ENCODE assay signal across 17 cellular contexts in the genomic region with DNA sequence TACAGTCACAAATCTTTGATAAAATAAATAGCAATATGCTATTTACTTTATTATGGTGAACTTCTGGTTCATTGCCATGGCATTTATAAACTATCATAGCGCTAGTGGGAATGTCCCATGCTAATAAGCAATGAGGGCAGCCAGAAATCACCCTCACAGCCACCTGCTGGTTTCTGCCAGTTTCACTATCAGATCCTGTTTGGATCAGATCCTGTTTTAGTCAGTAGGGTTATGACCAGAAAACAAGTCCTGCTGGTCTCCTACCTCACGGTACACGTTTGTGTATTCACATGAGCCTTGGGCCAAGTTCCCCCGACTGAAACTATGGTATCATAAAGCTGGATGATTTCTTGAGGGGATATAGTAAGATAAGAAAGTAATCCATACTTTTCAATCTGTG. TPM values are rescaled to one million over a fixed set of nuclear protein-coding genes. Genes with fewer than 3 reads are reported as not detected.
DNase-seq lines count a peak whose midpoint lies in the region; ATAC-seq and TF ChIP-seq lines count a peak whose summit lies in the region.
"Had no signal": no experiment of that assay in that cellular context is flagged by ENCODE, and none has a peak within 500 bp of the region (broad histone marks: within the 10 kb centered on the region; RNA-seq: fewer than 3 reads in every experiment).

No MANE protein-coding gene starts in this region.

- TF ChIP-seq CTCF in C4-2B (conservative IDR thresholded peaks at IDR 0.05) = peak; percentile 11; the same call in 1 of the 2 replicates

- no peak overlapping the region for H3K27ac ChIP-seq in C4-2B
- H3K27ac ChIP-seq: A549, heart right ventricle, KMS-11, RWPE1 had no signal

- ATAC-seq in GM19328 (IDR thresholded peaks at IDR 0.05; ENCODE audit: unreplicated experiment) = peak; percentile 57
- ATAC-seq in HG02852 (IDR thresholded peaks at IDR 0.05; ENCODE audit: unreplicated experiment) = peak; percentile 62
- no peak for ATAC-seq in sciatic nerve
- ATAC-seq: A549; heart right ventricle; stimulated activated naive CD8-positive, alpha-beta T cell treated with anti-CD3 and anti-CD28 coated beads, Interleukin-15, amount 100 ng/mL, for 72 hours had no signal

- DNase-seq in HT-29 (ENCODE audit: low spot score) (peak; percentile 54), sciatic nerve (ENCODE audit: low spot score) (no peak), GDM1 (lab: John Stamatoyannopoulos, UW) (no peak)
- no peak for DNase-seq in central memory CD4-positive, alpha-beta T cell
- no peak for DNase-seq in activated CD4-positive, CD25-positive, alpha-beta regulatory T cell (lab: John Stamatoyannopoulos, UW)
- DNase-seq: heart right ventricle; HFFc6; stimulated activated CD4-positive, alpha-beta T cell treated with anti-CD3 and anti-CD28 coated beads, Interleukin-2, amount 100 ng/mL, for 24 hours; stimulated activated naive CD8-positive, alpha-beta T cell treated with anti-CD3 and anti-CD28 coated beads, Interleukin-15, amount 100 ng/mL, for 72 hours had no signal

- intact Hi-C loops in sciatic nerve (cut with DNase I) = no loop called here

RNA-seq across cellular contexts. Expression of a gene that starts 17.7 kb away (rescaled TPM):
- not detected in 2 replicates for total RNA-seq in HT-29 (2014; rRNA removed; shearing (Covaris generic))
- total RNA-seq in sciatic nerve = not detected
- total RNA-seq: heart right ventricle, HFFc6, lung, posterior vena cava had no signal
